17 cellular contexts compared by ENCODE assay signal in genomic region chr2:197274937-197275336, GRCh38. TPM values are rescaled to one million over a fixed set of nuclear protein-coding genes. Genes with fewer than 3 reads are reported as not detected.
DNase-seq lines count a peak whose midpoint lies in the region; ATAC-seq and TF ChIP-seq lines count a peak whose summit lies in the region.
"Had no signal": no experiment of that assay in that cellular context is flagged by ENCODE, and none has a peak within 500 bp of the region (broad histone marks: within the 10 kb centered on the region; RNA-seq: fewer than 3 reads in every experiment).

No MANE protein-coding gene starts in this region.

- DNase-seq in activated naive CD4-positive, alpha-beta T cell treated with anti-CD3 and anti-CD28 coated beads, Interleukin-2, amount 50 U/mL, for 72 hours (ENCODE audit: low spot score in 2 of 2): no peak
- no peak for DNase-seq in activated naive CD4-positive, alpha-beta T cell treated with anti-CD3 and anti-CD28 coated beads, Interleukin-2, amount 10 ng/mL, durations not matched to agents 7 days and 5 days
- DNase-seq in OCI-LY7 (ENCODE audit: low spot score) (no peak), immature natural killer cell (no peak), NCI-H82 treated with DMSO at 0.1 percent for 48 hours (lab: John Stamatoyannopoulos, UW; ENCODE audit: unreplicated experiment) (no peak)
- DNase-seq in stimulated activated naive B cell treated with anti-CD40 and anti-IgM and Interleukin-4, amounts not matched to agents 10 μg/mL and 1 μg/mL and 100 μg/mL, for 72 hours: no peak
- DNase-seq: DMS153; H7; NCI-H1092; NCI-H2107; NCI-H226; NCI-H526 treated with DMSO at 0.1 percent for 48 hours; NK-92 treated with Interleukin-12 subunit alpha and Interleukin-12 subunit beta, amount 100 ng/mL, for 24 hours; PC-3 had no signal

- H3K4me3 ChIP-seq in OCI-LY7 (ENCODE audit: low read depth, low read length, poor library complexity, severe bottlenecking): no peak overlapping the region

- H2AFZ ChIP-seq in OCI-LY7 (ENCODE audit: low read length): no peak overlapping the region

- CTCF ChIA-PET in activated naive CD4-positive, alpha-beta T cell treated with anti-CD3 and anti-CD28 coated beads, Interleukin-2, amount 10 ng/mL, durations not matched to agents 7 days and 5 days (lab: Charles Lee): no interaction called here
- CTCF ChIA-PET in OCI-LY7 (lab: Charles Lee; ENCODE audit: unreplicated experiment): no interaction called here

- peak overlapping the region; percentile 15 for H3K27ac ChIP-seq in OCI-LY7 (ENCODE audit: low read depth, low read length, poor library complexity, severe bottlenecking)
- H3K27ac ChIP-seq: KMS-11 had no signal

- peak overlapping the region; percentile 49; the same call in 1 of the 2 replicates for H3K4me2 ChIP-seq in OCI-LY7 (ENCODE audit: low read length)
- H3K4me2 ChIP-seq: KMS-11 had no signal

- no peaks in the 10 kb centered on the region for H4K20me1 ChIP-seq in OCI-LY7 (ENCODE audit: insufficient read depth, low read length)

- no TSS peak for BruUV-seq in OCI-LY7 (replicated peaks; lab: Mats Ljungman, UMichigan)

- H3K4me1 ChIP-seq in OCI-LY7 (ENCODE audit: insufficient read depth, low read length, poor library complexity, severe bottlenecking): peaks cover 17% of the 10 kb centered on the region

- H3K9me2 ChIP-seq in OCI-LY7 (ENCODE audit: insufficient read depth, low read length): no peaks in the 10 kb centered on the region

- peaks cover 0 to 4% of the 10 kb centered on the region in 2 donors for H3K9me3 Mint-ChIP-seq in activated naive CD4-positive, alpha-beta T cell treated with anti-CD3 and anti-CD28 coated beads, Interleukin-2, amount 50 U/mL, for 72 hours
- no peaks in the 10 kb centered on the region for H3K9me3 Mint-ChIP-seq in activated naive CD4-positive, alpha-beta T cell treated with anti-CD3 and anti-CD28 coated beads, Interleukin-2, amount 10 ng/mL, durations not matched to agents 7 days and 5 days
- no peaks in the 10 kb centered on the region for H3K9me3 Mint-ChIP-seq in immature natural killer cell
- peaks cover 0 to 4% of the 10 kb centered on the region in 2 donors for H3K9me3 Mint-ChIP-seq in stimulated activated naive B cell treated with anti-CD40 and anti-IgM and Interleukin-4, amounts not matched to agents 10 μg/mL and 1 μg/mL and 100 μg/mL, for 72 hours

- no peaks in the 10 kb centered on the region for H3K27me3 Mint-ChIP-seq in activated naive CD4-positive, alpha-beta T cell treated with anti-CD3 and anti-CD28 coated beads, Interleukin-2, amount 10 ng/mL, durations not matched to agents 7 days and 5 days
- peaks cover 0 to 1% (median 1%) of the 10 kb centered on the region in 3 donors for H3K27me3 Mint-ChIP-seq in immature natural killer cell (ENCODE audit: low read depth in 3 of 3)
- H3K27me3 Mint-ChIP-seq in stimulated activated naive B cell treated with anti-CD40 and anti-IgM and Interleukin-4, amounts not matched to agents 10 μg/mL and 1 μg/mL and 100 μg/mL, for 72 hours: no peaks in the 10 kb centered on the region

- H3K4me3 Mint-ChIP-seq in activated naive CD4-positive, alpha-beta T cell treated with anti-CD3 and anti-CD28 coated beads, Interleukin-2, amount 10 ng/mL, durations not matched to agents 7 days and 5 days: no peak overlapping the region
- peak overlapping the region in 1 of 5 donors; percentile 57 for H3K4me3 Mint-ChIP-seq in immature natural killer cell
- no peak overlapping the region for H3K4me3 Mint-ChIP-seq in stimulated activated naive B cell treated with anti-CD40 and anti-IgM and Interleukin-4, amounts not matched to agents 10 μg/mL and 1 μg/mL and 100 μg/mL, for 72 hours

- H3K4me1 Mint-ChIP-seq in activated naive CD4-positive, alpha-beta T cell treated with anti-CD3 and anti-CD28 coated beads, Interleukin-2, amount 10 ng/mL, durations not matched to agents 7 days and 5 days: peaks cover 70% of the 10 kb centered on the region
- peaks cover 85 to 94% of the 10 kb centered on the region in 2 donors for H3K4me1 Mint-ChIP-seq in immature natural killer cell
- peaks cover 51 to 86% of the 10 kb centered on the region in 2 donors for H3K4me1 Mint-ChIP-seq in stimulated activated naive B cell treated with anti-CD40 and anti-IgM and Interleukin-4, amounts not matched to agents 10 μg/mL and 1 μg/mL and 100 μg/mL, for 72 hours

- H3K36me3 Mint-ChIP-seq in activated naive CD4-positive, alpha-beta T cell treated with anti-CD3 and anti-CD28 coated beads, Interleukin-2, amount 50 U/mL, for 72 hours: peaks cover 0 to 24% of the 10 kb centered on the region in 2 donors
- peaks cover 45% of the 10 kb centered on the region for H3K36me3 Mint-ChIP-seq in activated naive CD4-positive, alpha-beta T cell treated with anti-CD3 and anti-CD28 coated beads, Interleukin-2, amount 10 ng/mL, durations not matched to agents 7 days and 5 days
- peaks cover 0 to 4% (median 4%) of the 10 kb centered on the region in 3 donors for H3K36me3 Mint-ChIP-seq in immature natural killer cell
- peaks cover 20 to 37% of the 10 kb centered on the region in 2 donors for H3K36me3 Mint-ChIP-seq in stimulated activated naive B cell treated with anti-CD40 and anti-IgM and Interleukin-4, amounts not matched to agents 10 μg/mL and 1 μg/mL and 100 μg/mL, for 72 hours

- no peaks in the 10 kb centered on the region for H3K9me3 ChIP-seq in OCI-LY7 (ENCODE audit: low read length)

- intact Hi-C loops in OCI-LY7 (cut with micrococcal nuclease; ENCODE audit: unreplicated experiment): no loop called here

- POLR2A ChIA-PET in OCI-LY7 (lab: Charles Lee): interaction anchor here (0.7 kb wide), 1 partner anchor 19 kb away, joined by 4 read pairs; no protein-coding TSS in a partner anchor

- H3K79me2 ChIP-seq in OCI-LY7 (ENCODE audit: insufficient read depth, low read depth, low read length): peaks cover 64% of the 10 kb centered on the region

- peak in 1 of 2 donors; percentile 17 for ATAC-seq in activated naive CD4-positive, alpha-beta T cell treated with anti-CD3 and anti-CD28 coated beads, Interleukin-2, amount 50 U/mL, for 72 hours
- ATAC-seq in stimulated activated naive B cell treated with anti-CD40 and anti-IgM and Interleukin-4, amounts not matched to agents 10 μg/mL and 1 μg/mL and 100 μg/mL, for 72 hours (replicated peaks): no peak
- no peak for ATAC-seq in SK-N-SH treated with all-trans-retinoic acid at 6 μM for 48 hours
- ATAC-seq: HepG2, PC-3 had no signal

- no peak for TF ChIP-seq CTCF in OCI-LY7 (conservative IDR thresholded peaks at IDR 0.05; ENCODE audit: low read length)

- peak overlapping the region; percentile 69 to 85 for H3K27ac Mint-ChIP-seq in activated naive CD4-positive, alpha-beta T cell treated with anti-CD3 and anti-CD28 coated beads, Interleukin-2, amount 50 U/mL, for 72 hours
- no peak overlapping the region for H3K27ac Mint-ChIP-seq in activated naive CD4-positive, alpha-beta T cell treated with anti-CD3 and anti-CD28 coated beads, Interleukin-2, amount 10 ng/mL, durations not matched to agents 7 days and 5 days
- peak overlapping the region; percentile 79 to 92 (median 86) for H3K27ac Mint-ChIP-seq in immature natural killer cell
- H3K27ac Mint-ChIP-seq in stimulated activated naive B cell treated with anti-CD40 and anti-IgM and Interleukin-4, amounts not matched to agents 10 μg/mL and 1 μg/mL and 100 μg/mL, for 72 hours: peak overlapping the region; percentile 59

- no peaks in the 10 kb centered on the region for H3K36me3 ChIP-seq in OCI-LY7 (ENCODE audit: insufficient read depth, low read length)

TF ChIP-seq in SK-N-SH treated with all-trans-retinoic acid at 6 μM for 48 hours, 23 proteins besides CTCF, POLR2A, EP300 and RAD21:
- TF ChIP-seq ISL1 (CRISPR knock-in tag; IDR thresholded peaks at IDR 0.05): no peak
- no peak for TF ChIP-seq PATZ1 (CRISPR knock-in tag; IDR thresholded peaks at IDR 0.05; ENCODE audit: borderline replicate concordance)
- TF ChIP-seq GLIS3 (CRISPR knock-in tag; IDR thresholded peaks at IDR 0.05): no peak
- TF ChIP-seq PPARA (CRISPR knock-in tag; IDR thresholded peaks at IDR 0.05; ENCODE audit: borderline replicate concordance): no peak
- TF ChIP-seq ZNF70 (CRISPR knock-in tag; IDR thresholded peaks at IDR 0.05): no peak
- no peak for TF ChIP-seq RARB (CRISPR knock-in tag; IDR thresholded peaks at IDR 0.05)
- TF ChIP-seq CSRNP3 (CRISPR knock-in tag; IDR thresholded peaks at IDR 0.05): no peak
TF ChIP-seq in SK-N-SH treated with all-trans-retinoic acid at 6 μM for 48 hours: peak in this region for 0.

RNA-seq across cellular contexts. Expression of gene ANKRD44, which starts 35.6 kb away (rescaled TPM):
- total RNA-seq in activated naive CD4-positive, alpha-beta T cell treated with anti-CD3 and anti-CD28 coated beads, Interleukin-2, amount 50 U/mL, for 72 hours: 100 to 1,000 TPM; 103 to 130 TPM
- 70.3 and 73.7 TPM in 2 replicates for total RNA-seq in OCI-LY7 (2014; rRNA removed; shearing (Covaris generic))
- total RNA-seq in OCI-LY7 (2022): 69.4 and 86.6 TPM in 2 replicates
- polyA plus RNA-seq in immature natural killer cell: 100 to 1,000 TPM in 1 of 3 donors, 10 to 100 TPM in 2; 58.0 to 125 (median 65.6) TPM
